8 cellular contexts compared by ENCODE assay signal in the genomic region with DNA sequence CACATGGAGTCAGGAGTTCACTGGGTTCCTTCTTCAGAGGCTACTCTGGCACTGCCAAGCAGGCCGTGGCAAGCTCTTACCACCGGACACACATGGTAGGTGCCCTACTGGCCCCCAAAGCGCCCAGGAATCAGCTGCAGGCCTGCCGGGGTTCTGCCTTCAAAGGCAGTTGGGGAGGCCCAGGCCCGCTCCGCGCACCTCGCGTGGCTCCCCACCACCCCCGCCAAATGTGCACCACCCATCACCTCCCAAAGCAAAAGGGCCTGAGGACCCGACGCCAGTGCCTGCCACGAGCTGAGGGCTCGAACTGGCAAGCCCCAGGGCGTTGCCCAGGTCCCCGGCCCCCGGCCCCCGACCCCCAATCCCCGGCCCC. TPM values are rescaled to one million over a fixed set of nuclear protein-coding genes. Genes with fewer than 3 reads are reported as not detected.
DNase-seq lines count a peak whose midpoint lies in the region; ATAC-seq and TF ChIP-seq lines count a peak whose summit lies in the region.

No MANE protein-coding gene starts in this region.

- TF ChIP-seq CTCF in HEK293 (tag by site-specific recombination; IDR thresholded peaks at IDR 0.05) (no peak), foreskin keratinocyte (conservative IDR thresholded peaks at IDR 0.05) (no peak), retinal pigment epithelial cell (conservative IDR thresholded peaks at IDR 0.05; ENCODE audit: low read depth, low read length) (no peak)

- H3K27ac ChIP-seq in HEK293 (ENCODE audit: extremely low read depth, low read depth, low read length) (no peak overlapping the region), foreskin keratinocyte (no peak overlapping the region)

- ATAC-seq in foreskin keratinocyte (peak; percentile 12), HG03025 (IDR thresholded peaks at IDR 0.05; ENCODE audit: low FRiP score, unreplicated experiment) (no peak), GM21390 (IDR thresholded peaks at IDR 0.05; ENCODE audit: unreplicated experiment) (no peak)

- peak overlapping the region; percentile 81 for H3K4me3 ChIP-seq in HEK293 (ENCODE audit: low read depth, low read length)
- H3K4me3 ChIP-seq in retinal pigment epithelial cell (ENCODE audit: low read length) = peak overlapping the region; percentile 69

- peak; percentile 75 for DNase-seq in activated CD8-positive, alpha-beta memory T cell treated with anti-CD3 and anti-CD28 coated beads for 24 hours
- DNase-seq in foreskin keratinocyte = no peak
- DNase-seq in retinal pigment epithelial cell (ENCODE audit: low read depth) = no peak
- DNase-seq in DMS153 (lab: John Stamatoyannopoulos, UW) = no peak
- DNase-seq in SIG-M5 (lab: John Stamatoyannopoulos, UW) = no peak

- H3K36me3 ChIP-seq in HEK293 (ENCODE audit: control insufficient read depth in 2 of 2, insufficient read depth in 1 of 2, low read length in 2 of 2) = peaks cover 0 to 4% of the 10 kb centered on the region in 2 experiments; a peak in 1 of 3 replicates

- H3K9me3 ChIP-seq in HEK293 (ENCODE audit: control insufficient read depth, insufficient read depth, low read depth, low read length) = no peaks in the 10 kb centered on the region

- H3K4me1 ChIP-seq in HEK293 (ENCODE audit: control insufficient read depth, insufficient read depth, low read length) = no peaks in the 10 kb centered on the region
- no peaks in the 10 kb centered on the region for H3K4me1 ChIP-seq in foreskin keratinocyte

- POLR2A ChIA-PET in HEK293 (lab: Yijun Ruan, JAX) = interaction anchor here (0.7 kb wide), 1 partner anchor 126 kb away, joined by 5 read pairs; no protein-coding TSS in a partner anchor

- CTCF ChIA-PET in HEK293 (lab: Yijun Ruan, JAX) = interaction anchor here (0.7 kb wide), 1 partner anchor 143 kb away, joined by 3 read pairs; no protein-coding TSS in a partner anchor

- H3K27me3 ChIP-seq in foreskin keratinocyte = no peaks in the 10 kb centered on the region

TF ChIP-seq in HEK293, 187 proteins besides CTCF, POLR2A, EP300 and RAD21:
- TF ChIP-seq ZNF335 (tag by site-specific recombination; conservative IDR thresholded peaks at IDR 0.05) (peak; percentile 86), ZBTB20 (tag by site-specific recombination; IDR thresholded peaks at IDR 0.05) (peak; percentile 98), ZNF660 (tag by site-specific recombination; IDR thresholded peaks at IDR 0.05) (no peak), ZNF121 (tag by site-specific recombination; IDR thresholded peaks at IDR 0.05) (no peak), HOXC10 (CRISPR knock-in tag; IDR thresholded peaks at IDR 0.05) (no peak)
- TF ChIP-seq, protein P1, sequence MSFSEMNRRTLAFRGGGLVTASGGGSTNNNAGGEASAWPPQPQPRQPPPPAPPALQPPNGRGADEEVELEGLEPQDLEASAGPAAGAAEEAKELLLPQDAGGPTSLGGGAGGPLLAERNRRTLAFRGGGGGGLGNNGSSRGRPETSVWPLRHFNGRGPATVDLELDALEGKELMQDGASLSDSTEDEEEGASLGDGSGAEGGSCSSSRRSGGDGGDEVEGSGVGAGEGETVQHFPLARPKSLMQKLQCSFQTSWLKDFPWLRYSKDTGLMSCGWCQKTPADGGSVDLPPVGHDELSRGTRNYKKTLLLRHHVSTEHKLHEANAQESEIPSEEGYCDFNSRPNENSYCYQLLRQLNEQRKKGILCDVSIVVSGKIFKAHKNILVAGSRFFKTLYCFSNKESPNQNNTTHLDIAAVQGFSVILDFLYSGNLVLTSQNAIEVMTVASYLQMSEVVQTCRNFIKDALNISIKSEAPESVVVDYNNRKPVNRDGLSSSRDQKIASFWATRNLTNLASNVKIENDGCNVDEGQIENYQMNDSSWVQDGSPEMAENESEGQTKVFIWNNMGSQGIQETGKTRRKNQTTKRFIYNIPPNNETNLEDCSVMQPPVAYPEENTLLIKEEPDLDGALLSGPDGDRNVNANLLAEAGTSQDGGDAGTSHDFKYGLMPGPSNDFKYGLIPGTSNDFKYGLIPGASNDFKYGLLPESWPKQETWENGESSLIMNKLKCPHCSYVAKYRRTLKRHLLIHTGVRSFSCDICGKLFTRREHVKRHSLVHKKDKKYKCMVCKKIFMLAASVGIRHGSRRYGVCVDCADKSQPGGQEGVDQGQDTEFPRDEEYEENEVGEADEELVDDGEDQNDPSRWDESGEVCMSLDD (tag by site-specific recombination; IDR thresholded peaks at IDR 0.05) = no peak
- TF ChIP-seq, protein P2, sequence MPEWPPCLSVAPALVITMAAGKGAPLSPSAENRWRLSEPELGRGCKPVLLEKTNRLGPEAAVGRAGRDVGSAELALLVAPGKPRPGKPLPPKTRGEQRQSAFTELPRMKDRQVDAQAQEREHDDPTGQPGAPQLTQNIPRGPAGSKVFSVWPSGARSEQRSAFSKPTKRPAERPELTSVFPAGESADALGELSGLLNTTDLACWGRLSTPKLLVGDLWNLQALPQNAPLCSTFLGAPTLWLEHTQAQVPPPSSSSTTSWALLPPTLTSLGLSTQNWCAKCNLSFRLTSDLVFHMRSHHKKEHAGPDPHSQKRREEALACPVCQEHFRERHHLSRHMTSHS (tag by site-specific recombination; IDR thresholded peaks at IDR 0.05) = no peak
- TF ChIP-seq, protein P3, sequence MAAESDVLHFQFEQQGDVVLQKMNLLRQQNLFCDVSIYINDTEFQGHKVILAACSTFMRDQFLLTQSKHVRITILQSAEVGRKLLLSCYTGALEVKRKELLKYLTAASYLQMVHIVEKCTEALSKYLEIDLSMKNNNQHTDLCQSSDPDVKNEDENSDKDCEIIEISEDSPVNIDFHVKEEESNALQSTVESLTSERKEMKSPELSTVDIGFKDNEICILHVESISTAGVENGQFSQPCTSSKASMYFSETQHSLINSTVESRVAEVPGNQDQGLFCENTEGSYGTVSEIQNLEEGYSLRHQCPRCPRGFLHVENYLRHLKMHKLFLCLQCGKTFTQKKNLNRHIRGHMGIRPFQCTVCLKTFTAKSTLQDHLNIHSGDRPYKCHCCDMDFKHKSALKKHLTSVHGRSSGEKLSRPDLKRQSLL (tag by site-specific recombination; IDR thresholded peaks at IDR 0.05) = no peak
TF ChIP-seq in HEK293: peak in this region for 2.

RNA-seq across cellular contexts. Expression of gene POMGNT2, which starts 0.7 kb away (rescaled TPM):
- total RNA-seq in foreskin keratinocyte = 14.2 and 15.5 TPM in 2 replicates
- 13.6 and 14.5 TPM in 2 replicates for polyA plus RNA-seq in foreskin keratinocyte
